ENCODE assay signal across 21 cellular contexts in genomic region chr11:17224727-17225126, GRCh38.
"Had no signal": no experiment of that assay in that cellular context is flagged by ENCODE, and none has a peak within 500 bp of the region (broad histone marks: within the 10 kb centered on the region; RNA-seq: fewer than 3 reads in every experiment).

No MANE protein-coding gene starts in this region.

- H3K4me2 ChIP-seq: SK-N-SH had no signal

- H3K36me3 ChIP-seq: cardiac muscle cell, colonic mucosa, stomach, thoracic aorta, uterus had no signal

- FAIRE-seq: astrocyte had no signal

- DNase-seq: activated CD4-positive, alpha-beta T cell treated with anti-CD3 and anti-CD28 coated beads, Interleukin-2, amount 50 U/mL, for 4 hours; activated naive CD4-positive, alpha-beta T cell treated with anti-CD3 and anti-CD28 coated beads for 36 hours; activated naive CD8-positive, alpha-beta T cell treated with anti-CD3 and anti-CD28 coated beads, Interleukin-2, amount 50 U/mL, for 24 hours; colonic mucosa; foreskin melanocyte; nucleus accumbens; psoas muscle; SK-N-SH; stimulated activated CD4-positive, alpha-beta T cell treated with anti-CD3 and anti-CD28 coated beads, Interleukin-12 subunit alpha, Interleukin-12 subunit beta, amount 100 ng/mL, for 4 hours; stimulated activated CD4-positive, alpha-beta T cell treated with anti-CD3 and anti-CD28 coated beads, Interleukin-2, amount 100 ng/mL, for 24 hours; stomach; T-cell; T1000; uterus had no signal

- H3K9ac ChIP-seq: SK-N-SH had no signal

- H3K4me3 ChIP-seq: cardiac muscle cell, colonic mucosa, psoas muscle, stomach, thoracic aorta, uterus had no signal

- H3K4me3 Mint-ChIP-seq: activated naive CD4-positive, alpha-beta T cell treated with anti-CD3 and anti-CD28 coated beads for 36 hours; activated naive CD8-positive, alpha-beta T cell treated with anti-CD3 and anti-CD28 coated beads, Interleukin-2, amount 50 U/mL, for 24 hours; memory B cell; nephron; T-cell had no signal

- H3K4me1 ChIP-seq: colonic mucosa, psoas muscle, uterus had no signal

- H3K27ac Mint-ChIP-seq: activated naive CD4-positive, alpha-beta T cell treated with anti-CD3 and anti-CD28 coated beads for 36 hours; activated naive CD8-positive, alpha-beta T cell treated with anti-CD3 and anti-CD28 coated beads, Interleukin-2, amount 50 U/mL, for 24 hours; activated T-helper 2 cell treated with anti-CD3 and anti-CD28 coated beads, Interferon-gamma antibody, Interleukin-2, Interleukin-4, amounts not matched to agents 10 μg/mL and 5 μg/mL and 100 μg/mL, durations not matched to agents 14 hours and 24 hours and 36 hours; memory B cell; nephron; T-cell had no signal

- ATAC-seq: activated CD4-positive, CD25-positive, alpha-beta regulatory T cell treated with anti-CD3 and anti-CD28 coated beads, Interleukin-2, amount 50 U/mL, for 24 hours; activated naive CD8-positive, alpha-beta T cell treated with anti-CD3 and anti-CD28 coated beads, Interleukin-2, amount 50 U/mL, for 24 hours; psoas muscle; T-cell had no signal

- H3K4me1 Mint-ChIP-seq: activated naive CD8-positive, alpha-beta T cell treated with anti-CD3 and anti-CD28 coated beads, Interleukin-2, amount 50 U/mL, for 24 hours; memory B cell; nephron had no signal

- H3K36me3 Mint-ChIP-seq: T-cell had no signal

- H3K27me3 Mint-ChIP-seq: activated naive CD8-positive, alpha-beta T cell treated with anti-CD3 and anti-CD28 coated beads, Interleukin-2, amount 50 U/mL, for 24 hours; memory B cell; T-cell had no signal

- H3K9me3 ChIP-seq: colonic mucosa, psoas muscle, SK-N-SH, stomach, thoracic aorta, uterus had no signal

- H3K27ac ChIP-seq: cardiac muscle cell, colonic mucosa, psoas muscle, stomach, thoracic aorta, uterus had no signal

- H3K27me3 ChIP-seq: cardiac muscle cell, colonic mucosa, stomach, uterus had no signal
